ENCODE assay signal across 28 cellular contexts in genomic region chr14:60300019-60300418, GRCh38.
"Had no signal": no experiment of that assay in that cellular context is flagged by ENCODE, and none has a peak within 500 bp of the region (broad histone marks: within the 10 kb centered on the region; RNA-seq: fewer than 3 reads in every experiment).

No MANE protein-coding gene starts in this region.

- DNase-seq: colonic mucosa; cortex of kidney; dermis blood vessel endothelial cell; dorsolateral prefrontal cortex; effector CD4-positive, alpha-beta T cell; effector CD8-positive, alpha-beta T cell; effector memory CD4-positive, alpha-beta T cell; effector memory CD8-positive, alpha-beta T cell; endodermal cell; esophagus squamous epithelium; foreskin fibroblast; foreskin keratinocyte; foreskin melanocyte; gastrocnemius medialis; glutamatergic neuron; head of caudate nucleus; heart left ventricle; heart right ventricle; hippocampal formation had no signal

- H3K4me2 ChIP-seq: hepatocyte had no signal

- H3K4me1 ChIP-seq: colonic mucosa, esophagus squamous epithelium, foreskin keratinocyte had no signal

- H3K9me3 ChIP-seq: colonic mucosa, esophagus muscularis mucosa, esophagus squamous epithelium, gastrocnemius medialis, gastroesophageal sphincter, heart left ventricle, heart right ventricle had no signal

- FAIRE-seq: endometrium, endothelial cell of umbilical vein, frontal cortex had no signal

- H2AFZ ChIP-seq: hepatocyte had no signal

- H3K4me3 ChIP-seq: colonic mucosa, coronary artery, dorsolateral prefrontal cortex, esophagus muscularis mucosa, esophagus squamous epithelium, gastrocnemius medialis, gastroesophageal sphincter, heart left ventricle, heart right ventricle, hepatocyte had no signal

- H3K27me3 ChIP-seq: colonic mucosa, dorsolateral prefrontal cortex, esophagus muscularis mucosa, esophagus squamous epithelium, foreskin keratinocyte, gastrocnemius medialis, gastroesophageal sphincter, heart left ventricle, heart right ventricle, hepatocyte had no signal

- H3K27ac ChIP-seq: colonic mucosa, coronary artery, dorsolateral prefrontal cortex, epithelial cell of prostate, esophagus muscularis mucosa, esophagus squamous epithelium, foreskin keratinocyte, gastrocnemius medialis, gastroesophageal sphincter, heart left ventricle, heart right ventricle, hepatocyte had no signal

- H3K36me3 ChIP-seq: colonic mucosa, esophagus muscularis mucosa, gastrocnemius medialis, gastroesophageal sphincter had no signal

- ATAC-seq: effector memory CD8-positive, alpha-beta T cell; esophagus mucosa; foreskin keratinocyte; gastrocnemius medialis; gastroesophageal sphincter; heart left ventricle; heart right ventricle had no signal

- H3K79me2 ChIP-seq: hepatocyte had no signal
